Comparison of ENCODE assay signal across 9 cellular contexts in genomic region chr20:62405981-62406513, GRCh38. TPM values are rescaled to one million over a fixed set of nuclear protein-coding genes. Genes with fewer than 3 reads are reported as not detected.
A peak's percentile ranks its signal among the peaks of the same experiment; 100 is the strongest.
DNase-seq lines count a peak whose midpoint lies in the region; ATAC-seq and TF ChIP-seq lines count a peak whose summit lies in the region.
"Had no signal": no experiment of that assay in that cellular context is flagged by ENCODE, and none has a peak within 500 bp of the region (broad histone marks: within the 10 kb centered on the region; RNA-seq: fewer than 3 reads in every experiment).

No MANE protein-coding gene starts in this region.

- H3K9ac ChIP-seq in ES-I3 (ENCODE audit: low read depth, low read length), result peak overlapping the region; percentile 52; the same call in 1 of the 2 replicates
- peak overlapping the region; percentile 17 for H3K9ac ChIP-seq in SK-N-MC (ENCODE audit: insufficient read length)

- no peak for TF ChIP-seq POLR2A in testis (IDR thresholded peaks at IDR 0.05)

- peaks cover 7% of the 10 kb centered on the region for H3K27me3 Mint-ChIP-seq in progenitor cell of endocrine pancreas

- H3K27ac Mint-ChIP-seq in progenitor cell of endocrine pancreas, result peak overlapping the region; percentile 69

- H3K36me3 ChIP-seq in ES-I3 (ENCODE audit: insufficient read depth, low read length) (no peaks in the 10 kb centered on the region), SK-N-MC (ENCODE audit: insufficient read depth, low read length) (no peaks in the 10 kb centered on the region), testis (ENCODE audit: low read depth, missing control alignments) (no peaks in the 10 kb centered on the region)

- WGBS in testis, 2 donors, result 41 to 66% methylated on average over 9 to 10 of the region's 10 CpGs

- TF ChIP-seq CTCF in fibroblast of the aortic adventitia (IDR thresholded peaks at IDR 0.05; ENCODE audit: insufficient read depth, low read length) (no peak), progenitor cell of endocrine pancreas (IDR thresholded peaks at IDR 0.05; ENCODE audit: unreplicated experiment) (no peak), testis (IDR thresholded peaks at IDR 0.05) (no peak)

- no peaks in the 10 kb centered on the region for H3K9me3 Mint-ChIP-seq in progenitor cell of endocrine pancreas (ENCODE audit: low read depth)

- no peaks in the 10 kb centered on the region for H3K27me3 ChIP-seq in testis

- H3K4me3 ChIP-seq in SK-N-MC, result peak overlapping the region; percentile 80
- peak overlapping the region; percentile 75 for H3K4me3 ChIP-seq in fibroblast of the aortic adventitia (ENCODE audit: low read depth, low read length)
- H3K4me3 ChIP-seq in testis, result peak overlapping the region in 1 of 2 donors; percentile 62

- H3K9me3 ChIP-seq in ES-I3 (ENCODE audit: control insufficient read depth, insufficient read depth, low read length) (no peaks in the 10 kb centered on the region), SK-N-MC (ENCODE audit: low read depth, low read length) (no peaks in the 10 kb centered on the region), testis (no peaks in the 10 kb centered on the region)

- peaks cover 1% of the 10 kb centered on the region for H3K36me3 Mint-ChIP-seq in progenitor cell of endocrine pancreas (ENCODE audit: insufficient read depth)

- H3K4me1 Mint-ChIP-seq in progenitor cell of endocrine pancreas (ENCODE audit: low read depth), result peaks cover 11% of the 10 kb centered on the region

- H3K4me1 ChIP-seq in ES-I3 (ENCODE audit: insufficient read depth, low read length) (no peaks in the 10 kb centered on the region; the same call in 1 of the 2 replicates), testis (peaks cover 31% of the 10 kb centered on the region)

- no peak for DNase-seq in SK-N-MC (ENCODE audit: low read depth, low spot score)
- no peak for DNase-seq in fibroblast of the aortic adventitia (ENCODE audit: low read depth)
- no peak for DNase-seq in progenitor cell of endocrine pancreas (ENCODE audit: low spot score, unreplicated experiment)
- no peak for DNase-seq in stimulated activated naive CD4-positive, alpha-beta T cell treated with Interleukin-2 at 50 U/mL for 16 hours (lab: John Stamatoyannopoulos, UW)
- no peak for DNase-seq in midbrain (lab: John Stamatoyannopoulos, UW)
- DNase-seq in testis, result no peak

- no peak for ATAC-seq in GM21367 (IDR thresholded peaks at IDR 0.05; ENCODE audit: unreplicated experiment)

- intact Hi-C loops in testis (cut with DNase I; ENCODE audit: low total_unique reads), result no loop called here

- H3K27ac ChIP-seq in SK-N-MC, result no peak overlapping the region
- H3K27ac ChIP-seq in testis, result no peak overlapping the region

- peak overlapping the region; percentile 74 for H3K4me3 Mint-ChIP-seq in progenitor cell of endocrine pancreas (ENCODE audit: low read depth)

RNA-seq across cellular contexts. Expression of gene CABLES2, which starts 1.0 kb away (rescaled TPM):
- total RNA-seq in fibroblast of the aortic adventitia (ENCODE audit: low replicate concordance) (1.1 and 4.3 TPM in 2 replicates), progenitor cell of endocrine pancreas (20.4 and 21.7 TPM in 2 replicates), testis (10 to 100 TPM; 51.0 to 58.6 TPM)
- polyA plus RNA-seq in testis (ENCODE audit: insufficient read depth, low read depth, low replicate concordance), result 83.0 TPM

RNA-seq across cellular contexts. Expression of gene RPS21, which starts 19.1 kb away (rescaled TPM):
- total RNA-seq in fibroblast of the aortic adventitia (ENCODE audit: low replicate concordance) (754 and 1,887 TPM in 2 replicates), progenitor cell of endocrine pancreas (1,160 and 1,251 TPM in 2 replicates), testis (1,000 to 10,000 TPM in 1 of 2 donors, 100 to 1,000 TPM in 1; 548 to 1,387 TPM)
- 1,052 TPM for polyA plus RNA-seq in testis (ENCODE audit: insufficient read depth, low read depth, low replicate concordance)

RNA-seq across cellular contexts. Expression of gene RBBP8NL, which starts 21.3 kb away (rescaled TPM):
- total RNA-seq in fibroblast of the aortic adventitia (ENCODE audit: low replicate concordance) (not detected in 2 replicates), progenitor cell of endocrine pancreas (14.4 and 17.5 TPM in 2 replicates), testis (1 to 10 TPM in 1 of 2 donors, under 1 TPM in 1; 0.81 to 1.3 TPM)
- 2.8 TPM for polyA plus RNA-seq in testis (ENCODE audit: insufficient read depth, low read depth, low replicate concordance)
- total RNA-seq: frontal cortex had no signal

RNA-seq across cellular contexts. Expression of gene LAMA5, which starts 38.9 kb away (rescaled TPM):
- total RNA-seq in fibroblast of the aortic adventitia (ENCODE audit: low replicate concordance) (5.6 and 11.1 TPM in 2 replicates), progenitor cell of endocrine pancreas (248 and 252 TPM in 2 replicates), testis (100 to 1,000 TPM; 121 to 144 TPM)
- 33.2 TPM for polyA plus RNA-seq in testis (ENCODE audit: insufficient read depth, low read depth, low replicate concordance)
